In genomic region chr17:17552351-17553216, GRCh38 we compare ENCODE assay signal across 26 cellular contexts. TPM values are rescaled to one million over a fixed set of nuclear protein-coding genes. Genes with fewer than 3 reads are reported as not detected.
DNase-seq lines count a peak whose midpoint lies in the region; ATAC-seq, FAIRE-seq and TF ChIP-seq lines count a peak whose summit lies in the region.
"Had no signal": no experiment of that assay in that cellular context is flagged by ENCODE, and none has a peak within 500 bp of the region (broad histone marks: within the 10 kb centered on the region; RNA-seq: fewer than 3 reads in every experiment).

No MANE protein-coding gene starts in this region.

- H4K8ac ChIP-seq in neuronal stem cell (ENCODE audit: low read depth, low read length): no peak overlapping the region

- H2BK5ac ChIP-seq in neuronal stem cell (ENCODE audit: low read length): no peak overlapping the region

- no peak overlapping the region for H3K9ac ChIP-seq in neuronal stem cell (ENCODE audit: low read depth, low read length, poor library complexity)
- H3K9ac ChIP-seq: GM23248 had no signal

- H3K27ac ChIP-seq in left ventricle myocardium inferior (replicated peaks): peak overlapping the region; percentile 87
- no peak overlapping the region for H3K27ac ChIP-seq in neuronal stem cell (replicated peaks; ENCODE audit: low read length)
- H3K27ac ChIP-seq: GM23248, HL-60, Peyer's patch had no signal

- FAIRE-seq in urothelium cell line (lab: Jason Lieb, UNC): no peak
- FAIRE-seq: D721Med, HepG2, K562 had no signal

- H3K4me1 ChIP-seq in left ventricle myocardium inferior (peaks cover 76% of the 10 kb centered on the region), neuronal stem cell (ENCODE audit: control insufficient read depth in 2 of 2, insufficient read depth in 1 of 2, low read depth in 1 of 2, low read length in 2 of 2) (peaks cover 10% of the 10 kb centered on the region in 2 donors)

- H3K9me3 ChIP-seq in left ventricle myocardium inferior (replicated peaks) (no peaks in the 10 kb centered on the region), neuronal stem cell (replicated peaks in 1 of 2; ENCODE audit: control insufficient read depth in 2 of 2, insufficient read depth in 1 of 2, low read depth in 1 of 2, low read length in 2 of 2) (no peaks in the 10 kb centered on the region)
- H3K9me3 ChIP-seq: MG63, Peyer's patch had no signal

- H2AFZ ChIP-seq in neuronal stem cell (ENCODE audit: low read length): no peak overlapping the region
- H2AFZ ChIP-seq: GM23248 had no signal

- H2AK5ac ChIP-seq in neuronal stem cell (ENCODE audit: low read depth, low read length): peak overlapping the region; percentile 89

- no peak overlapping the region for H2BK15ac ChIP-seq in neuronal stem cell (ENCODE audit: low read length)

- H4K91ac ChIP-seq in neuronal stem cell (ENCODE audit: low read depth, low read length, poor library complexity): no peak overlapping the region

- no peak overlapping the region for H2BK12ac ChIP-seq in neuronal stem cell (ENCODE audit: low read length)

- H3K27me3 ChIP-seq in left ventricle myocardium inferior (ENCODE audit: low read depth): no peaks in the 10 kb centered on the region
- no peaks in the 10 kb centered on the region for H3K27me3 ChIP-seq in neuronal stem cell (ENCODE audit: control insufficient read depth in 3 of 3, insufficient read depth in 3 of 3, low read depth in 1 of 3, low read length in 3 of 3)
- H3K27me3 ChIP-seq: MG63, Peyer's patch had no signal

- peak overlapping the region; percentile 51 for H3K18ac ChIP-seq in neuronal stem cell (ENCODE audit: low read length)

- no peak overlapping the region for H3K4ac ChIP-seq in neuronal stem cell (ENCODE audit: low read length)

- DNase-seq in head of caudate nucleus (peak in 39 of 42 donors; percentile 32 to 86 (median 65)), left ventricle myocardium inferior (peak; percentile 38), neuronal stem cell (ENCODE audit: low spot score) (no peak), urothelium cell line (ENCODE audit: low spot score) (no peak), T-helper 9 cell (no peak), GM19238 (ENCODE audit: insufficient read length, low spot score) (no peak)
- DNase-seq: CD8-positive, alpha-beta T cell; EL; GF-D8; GM23248; H9; HFFc6; MG63; NCI-H1417; NCI-H1694 treated with DMSO at 0.1 percent for 48 hours; NCI-H2081 treated with DMSO at 0.1 percent for 48 hours; NCI-H2171 treated with DMSO at 0.1 percent for 48 hours; NCI-H446; NCI-H526; Peyer's patch had no signal

- H2BK120ac ChIP-seq in neuronal stem cell (ENCODE audit: low read depth, low read length): no peak overlapping the region

- no peaks in the 10 kb centered on the region for H3K79me1 ChIP-seq in neuronal stem cell (ENCODE audit: low read depth, low read length)

- ATAC-seq in GM18520 (IDR thresholded peaks at IDR 0.05; ENCODE audit: unreplicated experiment): no peak
- ATAC-seq: CD8-positive, alpha-beta T cell; HepG2; K562 had no signal

- WGBS in neuronal stem cell (ENCODE audit: extremely low coverage in 2 of 2, insufficient read length in 2 of 2, insufficient replicate concordance in 1 of 2), 2 donors: no CpG with 5 or more reads among the region's 27 CpGs

- TF ChIP-seq CTCF in left ventricle myocardium inferior (IDR thresholded peaks at IDR 0.05; ENCODE audit: borderline replicate concordance): no peak

- H3K4me2 ChIP-seq in neuronal stem cell (ENCODE audit: insufficient read depth, low read length, poor library complexity, severe bottlenecking): no peak overlapping the region

- H3K36me3 ChIP-seq in left ventricle myocardium inferior (no peaks in the 10 kb centered on the region), neuronal stem cell (replicated peaks in 1 of 2; ENCODE audit: control insufficient read depth in 2 of 2, insufficient read depth in 2 of 2, low read length in 2 of 2) (no peaks in the 10 kb centered on the region)
- H3K36me3 ChIP-seq: MG63, Peyer's patch had no signal

- no peak overlapping the region for H3K4me3 ChIP-seq in left ventricle myocardium inferior
- H3K4me3 ChIP-seq in neuronal stem cell (ENCODE audit: low read length in 2 of 2): no peak overlapping the region
- H3K4me3 ChIP-seq: GM23248, K562, MG63, Peyer's patch had no signal

- no peak overlapping the region for H3K23ac ChIP-seq in neuronal stem cell (ENCODE audit: low read depth, low read length, poor library complexity)

- no peak overlapping the region for H3K14ac ChIP-seq in neuronal stem cell (ENCODE audit: low read length)

- intact Hi-C loops in head of caudate nucleus (cut with DNase I): no loop called here
- intact Hi-C loops in left ventricle myocardium inferior (cut with micrococcal nuclease): no loop called here

RNA-seq across cellular contexts. Expression of gene PEMT, which starts 38.9 kb away (rescaled TPM):
- 18.8 TPM for total RNA-seq in left ventricle myocardium inferior
- polyA plus RNA-seq in neuronal stem cell (2013, experiment 1 of 2): 42.5 TPM
- 39.1 TPM for polyA plus RNA-seq in neuronal stem cell (2013, experiment 2 of 2)

RNA-seq across cellular contexts. Expression of gene RASD1, which starts 56.4 kb away (rescaled TPM):
- 25.4 TPM for total RNA-seq in left ventricle myocardium inferior
- polyA plus RNA-seq in neuronal stem cell (2013, experiment 1 of 2): 1.2 TPM
- 0.90 TPM for polyA plus RNA-seq in neuronal stem cell (2013, experiment 2 of 2)
- total RNA-seq: LHCN-M2 had no signal
- polyA plus RNA-seq: K562 had no signal

Comparison
In these comparisons a context has a peak if more than half of its experiments do, and no peak if none do; other contexts are left out.
1. DNase-seq: peak in head of caudate nucleus (39 of 42) and left ventricle myocardium inferior (single experiment); none in neuronal stem cell (single experiment), urothelium cell line (single experiment), T-helper 9 cell (single experiment) and GM19238 (single experiment).